In genomic region chr7:47328392-47329319, GRCh38 we compare ENCODE assay signal across 11 cellular contexts.
DNase-seq lines count a peak whose midpoint lies in the region; ATAC-seq and TF ChIP-seq lines count a peak whose summit lies in the region.
"Had no signal": no experiment of that assay in that cellular context is flagged by ENCODE, and none has a peak within 500 bp of the region (broad histone marks: within the 10 kb centered on the region; RNA-seq: fewer than 3 reads in every experiment).

No MANE protein-coding gene starts in this region.

- H3K4me3 Mint-ChIP-seq in stimulated activated naive CD8-positive, alpha-beta T cell treated with anti-CD3 and anti-CD28 coated beads, Interleukin-15, amount 100 ng/mL, for 72 hours = no peak overlapping the region
- peak overlapping the region; percentile 82 for H3K4me3 Mint-ChIP-seq in neural progenitor cell
- H3K4me3 Mint-ChIP-seq in activated naive CD4-positive, alpha-beta T cell treated with anti-CD3 and anti-CD28 coated beads, Interleukin-2, amount 10 ng/mL, durations not matched to agents 7 days and 5 days = no peak overlapping the region

- no peak overlapping the region for H3K9ac ChIP-seq in neural progenitor cell

- TF ChIP-seq CTCF in gastroesophageal sphincter (IDR thresholded peaks at IDR 0.05) = no peak
- TF ChIP-seq CTCF in neural progenitor cell (IDR thresholded peaks at IDR 0.05) = no peak

- H3K4me1 ChIP-seq in gastroesophageal sphincter = peaks cover 0 to 71% (median 26%) of the 10 kb centered on the region in 3 donors
- peaks cover 46% of the 10 kb centered on the region for H3K4me1 ChIP-seq in neural progenitor cell

- peak overlapping the region in 1 of 2 donors; percentile 53 for H3K27ac Mint-ChIP-seq in stimulated activated naive CD8-positive, alpha-beta T cell treated with anti-CD3 and anti-CD28 coated beads, Interleukin-15, amount 100 ng/mL, for 72 hours
- peak overlapping the region; percentile 86 for H3K27ac Mint-ChIP-seq in neural progenitor cell
- H3K27ac Mint-ChIP-seq in activated naive CD4-positive, alpha-beta T cell treated with anti-CD3 and anti-CD28 coated beads, Interleukin-2, amount 10 ng/mL, durations not matched to agents 7 days and 5 days = no peak overlapping the region

- H3K4me3 ChIP-seq in gastroesophageal sphincter = peak overlapping the region in 1 of 2 donors; percentile 41
- H3K4me3 ChIP-seq in neural progenitor cell = peak overlapping the region; percentile 33

- H3K27me3 ChIP-seq in gastroesophageal sphincter = no peaks in the 10 kb centered on the region
- no peaks in the 10 kb centered on the region for H3K27me3 ChIP-seq in neural progenitor cell

- peaks cover 23% of the 10 kb centered on the region for H3K27me3 Mint-ChIP-seq in stimulated activated naive CD8-positive, alpha-beta T cell treated with anti-CD3 and anti-CD28 coated beads, Interleukin-15, amount 100 ng/mL, for 72 hours
- H3K27me3 Mint-ChIP-seq in neural progenitor cell (ENCODE audit: insufficient read depth, low read depth) = peaks cover 3% of the 10 kb centered on the region
- H3K27me3 Mint-ChIP-seq in activated naive CD4-positive, alpha-beta T cell treated with anti-CD3 and anti-CD28 coated beads, Interleukin-2, amount 10 ng/mL, durations not matched to agents 7 days and 5 days = no peaks in the 10 kb centered on the region

- peak overlapping the region; percentile 72 for H3K4me2 ChIP-seq in neural progenitor cell

- no peak for TF ChIP-seq EP300 in gastroesophageal sphincter (IDR thresholded peaks at IDR 0.05)

- H3K36me3 ChIP-seq in gastroesophageal sphincter (peaks cover 0 to 9% of the 10 kb centered on the region in 2 donors), neural progenitor cell (no peaks in the 10 kb centered on the region)

- H2AFZ ChIP-seq in neural progenitor cell (replicated peaks) = no peak overlapping the region

- DNase-seq in stimulated activated naive CD8-positive, alpha-beta T cell treated with anti-CD3 and anti-CD28 coated beads, Interleukin-15, Interleukin-2, amounts not matched to agents 100 U/mL and 50 U/mL, for 24 hours = no peak
- no peak for DNase-seq in stimulated activated naive CD8-positive, alpha-beta T cell treated with anti-CD3 and anti-CD28 coated beads, Interleukin-15, amount 100 ng/mL, for 72 hours
- no peak for DNase-seq in neural progenitor cell (ENCODE audit: low spot score)
- no peak for DNase-seq in OCI-M2 (lab: John Stamatoyannopoulos, UW; ENCODE audit: unreplicated experiment)
- DNase-seq in NCI-H2196 (lab: John Stamatoyannopoulos, UW; ENCODE audit: unreplicated experiment) = no peak
- no peak for DNase-seq in activated naive CD4-positive, alpha-beta T cell treated with anti-CD3 and anti-CD28 coated beads, Interleukin-2, amount 10 ng/mL, durations not matched to agents 7 days and 5 days
- DNase-seq: activated naive CD4-positive, alpha-beta T cell; stimulated activated CD4-positive, alpha-beta T cell treated with anti-CD3 and anti-CD28 coated beads, Interleukin-4, amount 100 ng/mL, for 1 hour; T-helper 1 cell had no signal

- TF ChIP-seq POLR2A in gastroesophageal sphincter (IDR thresholded peaks at IDR 0.05) = no peak

- 78 to 85% methylated on average over 4 of the region's 7 CpGs for WGBS in gastroesophageal sphincter (ENCODE audit: low coverage in 1 of 2), 2 donors

- CTCF ChIA-PET in activated naive CD4-positive, alpha-beta T cell treated with anti-CD3 and anti-CD28 coated beads, Interleukin-2, amount 10 ng/mL, durations not matched to agents 7 days and 5 days (lab: Charles Lee) = no interaction called here

- peak; percentile 11 for ATAC-seq in stimulated activated naive CD8-positive, alpha-beta T cell treated with anti-CD3 and anti-CD28 coated beads, Interleukin-15, Interleukin-2, amounts not matched to agents 100 U/mL and 50 U/mL, for 24 hours
- ATAC-seq in stimulated activated naive CD8-positive, alpha-beta T cell treated with anti-CD3 and anti-CD28 coated beads, Interleukin-15, amount 100 ng/mL, for 72 hours = no peak
- ATAC-seq in gastroesophageal sphincter (peak; percentile 1), GM21390 (IDR thresholded peaks at IDR 0.05; ENCODE audit: unreplicated experiment) (no peak)

- no peaks in the 10 kb centered on the region for H3K9me3 Mint-ChIP-seq in stimulated activated naive CD8-positive, alpha-beta T cell treated with anti-CD3 and anti-CD28 coated beads, Interleukin-15, amount 100 ng/mL, for 72 hours
- no peaks in the 10 kb centered on the region for H3K9me3 Mint-ChIP-seq in neural progenitor cell
- H3K9me3 Mint-ChIP-seq in activated naive CD4-positive, alpha-beta T cell treated with anti-CD3 and anti-CD28 coated beads, Interleukin-2, amount 10 ng/mL, durations not matched to agents 7 days and 5 days = peaks cover 2% of the 10 kb centered on the region

- peaks cover 26% of the 10 kb centered on the region for H3F3A ChIP-seq in neural progenitor cell (ENCODE audit: low read depth)

- H3K36me3 Mint-ChIP-seq in neural progenitor cell = peaks cover 1% of the 10 kb centered on the region
- no peaks in the 10 kb centered on the region for H3K36me3 Mint-ChIP-seq in activated naive CD4-positive, alpha-beta T cell treated with anti-CD3 and anti-CD28 coated beads, Interleukin-2, amount 10 ng/mL, durations not matched to agents 7 days and 5 days

- no peaks in the 10 kb centered on the region for H3K4me1 Mint-ChIP-seq in stimulated activated naive CD8-positive, alpha-beta T cell treated with anti-CD3 and anti-CD28 coated beads, Interleukin-15, amount 100 ng/mL, for 72 hours
- peaks cover 67% of the 10 kb centered on the region for H3K4me1 Mint-ChIP-seq in neural progenitor cell
- no peaks in the 10 kb centered on the region for H3K4me1 Mint-ChIP-seq in activated naive CD4-positive, alpha-beta T cell treated with anti-CD3 and anti-CD28 coated beads, Interleukin-2, amount 10 ng/mL, durations not matched to agents 7 days and 5 days

- no peaks in the 10 kb centered on the region for H3K79me2 ChIP-seq in neural progenitor cell (ENCODE audit: low read depth)

- H4K20me1 ChIP-seq in neural progenitor cell (ENCODE audit: low read depth) = peaks cover 19% of the 10 kb centered on the region

- H3K27ac ChIP-seq in gastroesophageal sphincter (peak overlapping the region in 3 of 4 donors; percentile 74 to 79 (median 78)), neural progenitor cell (peak overlapping the region; percentile 83)

- H3K9me3 ChIP-seq in gastroesophageal sphincter (no peaks in the 10 kb centered on the region), neural progenitor cell (ENCODE audit: low read depth) (no peaks in the 10 kb centered on the region)

Comparison
In these comparisons a context has a peak if more than half of its experiments do, and no peak if none do; other contexts are left out.
1. ATAC-seq: peak in stimulated activated naive CD8-positive, alpha-beta T cell treated with anti-CD3 and anti-CD28 coated beads, Interleukin-15, Interleukin-2, amounts not matched to agents 100 U/mL and 50 U/mL, for 24 hours (single experiment) and gastroesophageal sphincter (single experiment); none in stimulated activated naive CD8-positive, alpha-beta T cell treated with anti-CD3 and anti-CD28 coated beads, Interleukin-15, amount 100 ng/mL, for 72 hours (single experiment) and GM21390 (single experiment).